Comparison of ENCODE assay signal across 30 cellular contexts in genomic region chr4:25092139-25092538, GRCh38.
DNase-seq lines count a peak whose midpoint lies in the region; ATAC-seq, FAIRE-seq and TF ChIP-seq lines count a peak whose summit lies in the region.
"Had no signal": no experiment of that assay in that cellular context is flagged by ENCODE, and none has a peak within 500 bp of the region (broad histone marks: within the 10 kb centered on the region; RNA-seq: fewer than 3 reads in every experiment).

No MANE protein-coding gene starts in this region.

- no peak overlapping the region for H3K4me3 Mint-ChIP-seq in neural crest cell
- H3K4me3 Mint-ChIP-seq: activated CD4-positive, alpha-beta T cell treated with anti-CD3 and anti-CD28 coated beads, Interleukin-2, amount 10 ng/mL, durations not matched to agents 24 days and 14 days; activated T-cell treated with anti-CD3 and anti-CD28 coated beads, Interleukin-2, amount 50 U/mL, for 4 hours; CD8-positive, alpha-beta memory T cell; central memory CD8-positive, alpha-beta T cell had no signal

- H3K4me3 ChIP-seq in A673 (ENCODE audit: low read depth, low read length, poor library complexity, severe bottlenecking) (no peak overlapping the region), KMS-11 (IDR thresholded peaks at IDR 0.05; ENCODE audit: insufficient read depth, low read depth, low read length) (no peak overlapping the region), fibroblast of pulmonary artery (replicated peaks; ENCODE audit: low read depth, low read length) (no peak overlapping the region), pancreas (no peak overlapping the region)
- H3K4me3 ChIP-seq: A549, PC-9, tibial artery had no signal

- CTCF ChIA-PET in A673 (lab: Charles Lee), result no interaction called here

- POLR2A ChIA-PET in A673 (lab: Charles Lee; ENCODE audit: low non-redundant PET), result interaction anchor here (0.6 to 0.7 kb wide), 2 partner anchors 24 to 39 kb away, joined by 3 read pairs; no protein-coding TSS in a partner anchor

- H3K36me3 ChIP-seq in A673 (ENCODE audit: insufficient read depth, low read length, poor library complexity, severe bottlenecking) (no peaks in the 10 kb centered on the region), KMS-11 (ENCODE audit: insufficient read depth) (no peaks in the 10 kb centered on the region), pancreas (no peaks in the 10 kb centered on the region)
- H3K36me3 ChIP-seq: neutrophil, tibial artery had no signal

- H3K9me3 Mint-ChIP-seq in neural crest cell, result peaks cover 13% of the 10 kb centered on the region

- WGBS in pancreas, 2 donors, result 72 to 76% methylated on average over 3 of the region's 3 CpGs

- H3K27me3 ChIP-seq in A673 (replicated peaks; ENCODE audit: insufficient read depth, low read depth, low read length, poor library complexity), result peaks cover 10% of the 10 kb centered on the region
- H3K27me3 ChIP-seq in KMS-11 (ENCODE audit: insufficient read depth, low read depth), result no peaks in the 10 kb centered on the region
- H3K27me3 ChIP-seq in pancreas, result no peaks in the 10 kb centered on the region

- H3K27me3 Mint-ChIP-seq in neural crest cell (ENCODE audit: low read depth), result no peaks in the 10 kb centered on the region

- intact Hi-C loops in A673 (cut with micrococcal nuclease; ENCODE audit: unreplicated experiment), result no loop called here
- intact Hi-C loops in pancreas (cut with DNase I), result no loop called here
- intact Hi-C loops in left colon (cut with DNase I, micrococcal nuclease), result no loop called here

- H3K9me3 ChIP-seq in A673 (ENCODE audit: low read depth, low read length, poor library complexity, severe bottlenecking) (no peaks in the 10 kb centered on the region), pancreas (no peaks in the 10 kb centered on the region)
- H3K9me3 ChIP-seq: neutrophil had no signal

- no peak overlapping the region for H2AFZ ChIP-seq in KMS-11 (ENCODE audit: low read depth)
- H2AFZ ChIP-seq: PC-9 had no signal

- DNase-seq in A673 (ENCODE audit: low spot score), result peak; percentile 23
- DNase-seq in fibroblast of pulmonary artery (ENCODE audit: low read depth), result peak; percentile 56
- no peak for DNase-seq in neural crest cell (ENCODE audit: low read depth, low spot score)
- no peak for DNase-seq in pancreas
- DNase-seq in left colon, result no peak
- DNase-seq in DMS153 (lab: John Stamatoyannopoulos, UW), result no peak
- DNase-seq in DMS114 treated with DMSO at 0.1 percent for 48 hours (lab: John Stamatoyannopoulos, UW; ENCODE audit: unreplicated experiment), result no peak
- DNase-seq: activated CD4-positive, alpha-beta T cell treated with anti-CD3 and anti-CD28 coated beads, Interleukin-2, amount 10 ng/mL, durations not matched to agents 24 days and 14 days; activated gamma-delta T cell treated with Interleukin-2 at 50 U/mL for 16 hours; activated T-cell treated with anti-CD3 and anti-CD28 coated beads, Interleukin-2, amount 50 U/mL, for 4 hours; CD8-positive, alpha-beta memory T cell; dermis blood vessel endothelial cell; DMS53; GDM1; MV-4-11; NCI-H1436 treated with DMSO at 0.1 percent for 48 hours; NCI-H2107; NCI-H510A treated with DMSO at 0.1 percent for 48 hours; PC-9; Right ventricle myocardium superior; stimulated activated CD4-positive, alpha-beta T cell treated with anti-CD3 and anti-CD28 coated beads, Interleukin-1b, Interleukin-23, amount 100 ng/mL, for 48 hours had no signal

- no peak for TF ChIP-seq CTCF in A673 (conservative IDR thresholded peaks at IDR 0.05; ENCODE audit: low read depth, low read length)
- no peak for TF ChIP-seq CTCF in KMS-11 (conservative IDR thresholded peaks at IDR 0.05; ENCODE audit: low read depth, low read length)
- no peak for TF ChIP-seq CTCF in fibroblast of pulmonary artery (IDR thresholded peaks at IDR 0.05; ENCODE audit: low read length, missing control alignments)
- no peak for TF ChIP-seq CTCF in neural crest cell (conservative IDR thresholded peaks at IDR 0.05)
- TF ChIP-seq CTCF in pancreas (IDR thresholded peaks at IDR 0.05), result no peak

- no peak overlapping the region for H3K27ac ChIP-seq in A673 (ENCODE audit: low read depth, low read length, poor library complexity, severe bottlenecking)
- peak overlapping the region; percentile 88; the same call in 1 of the 2 replicates for H3K27ac ChIP-seq in KMS-11
- H3K27ac ChIP-seq in pancreas, result no peak overlapping the region
- H3K27ac ChIP-seq: A549, HL-60, neutrophil, PC-9, tibial artery, VCaP had no signal

- peaks cover 14% of the 10 kb centered on the region for H3K36me3 Mint-ChIP-seq in neural crest cell (ENCODE audit: low read depth)

- H3K27ac Mint-ChIP-seq in neural crest cell (ENCODE audit: unreplicated experiment), result peak overlapping the region; percentile 39
- H3K27ac Mint-ChIP-seq: activated CD4-positive, alpha-beta T cell treated with anti-CD3 and anti-CD28 coated beads, Interleukin-2, amount 10 ng/mL, durations not matched to agents 24 days and 14 days; CD8-positive, alpha-beta memory T cell had no signal

- no TSS peak for BruUV-seq in A673 (replicated peaks; lab: Mats Ljungman, UMichigan)

- H3K4me1 ChIP-seq in A673 (ENCODE audit: insufficient read depth, low read length, poor library complexity, severe bottlenecking) (no peaks in the 10 kb centered on the region), KMS-11 (ENCODE audit: low read depth, poor library complexity, severe bottlenecking) (peaks cover 43% of the 10 kb centered on the region), pancreas (no peaks in the 10 kb centered on the region)
- H3K4me1 ChIP-seq: A549 had no signal

- no peak overlapping the region for H3K9ac ChIP-seq in KMS-11

- ATAC-seq in pancreas (no peak), left colon (no peak)
- ATAC-seq: A549; activated T-cell treated with anti-CD3 and anti-CD28 coated beads, Interleukin-2, amount 50 U/mL, for 4 hours had no signal

- peaks cover 26% of the 10 kb centered on the region for H3K4me1 Mint-ChIP-seq in neural crest cell
- H3K4me1 Mint-ChIP-seq: central memory CD8-positive, alpha-beta T cell had no signal

- H3K79me2 ChIP-seq in KMS-11 (ENCODE audit: insufficient read depth, low read depth), result no peaks in the 10 kb centered on the region

- H3K4me2 ChIP-seq in KMS-11, result peak overlapping the region; percentile 36; the same call in 1 of the 2 replicates
- H3K4me2 ChIP-seq: A549, PC-9 had no signal

- H4K20me1 ChIP-seq in KMS-11 (ENCODE audit: insufficient read depth), result no peaks in the 10 kb centered on the region

- no peak for FAIRE-seq in pancreas (lab: Jason Lieb, UNC)
- FAIRE-seq: A549, astrocyte, endometrium had no signal

Comparison
In these comparisons a context has a peak if more than half of its experiments do, and no peak if none do; other contexts are left out.
1. DNase-seq: peak in A673 (single experiment) and fibroblast of pulmonary artery (single experiment); none in neural crest cell (single experiment), pancreas (0 of 6), left colon (0 of 2), DMS153 (single experiment) and DMS114 treated with DMSO at 0.1 percent for 48 hours (single experiment).